ENCODE assay signal across 12 cellular contexts in the genomic region with DNA sequence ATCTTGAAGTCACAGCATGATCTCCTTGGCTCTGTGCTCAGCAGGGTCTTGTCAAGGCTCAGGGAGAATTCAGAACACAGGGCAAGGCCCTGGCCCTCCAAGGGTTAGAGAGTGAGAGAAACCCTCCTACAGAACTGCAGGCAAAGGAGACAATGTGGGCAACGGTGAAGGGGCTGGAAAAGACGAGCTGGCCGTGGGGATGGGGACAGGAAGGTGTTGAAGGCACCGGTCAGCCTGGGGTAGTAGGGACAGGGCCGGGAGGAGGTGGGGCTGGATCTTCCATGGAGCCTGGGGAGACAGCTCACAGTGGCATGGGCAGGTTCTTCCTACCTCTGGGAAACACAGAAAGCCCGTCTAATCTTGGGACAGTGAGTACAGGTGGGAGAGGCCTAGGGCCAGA.
DNase-seq lines count a peak whose midpoint lies in the region; ATAC-seq and TF ChIP-seq lines count a peak whose summit lies in the region.
"Had no signal": no experiment of that assay in that cellular context is flagged by ENCODE, and none has a peak within 500 bp of the region (broad histone marks: within the 10 kb centered on the region; RNA-seq: fewer than 3 reads in every experiment).

No MANE protein-coding gene starts in this region.

- no peak for TF ChIP-seq CTCF in C4-2B (conservative IDR thresholded peaks at IDR 0.05)

- peak overlapping the region; percentile 26 for H3K27ac ChIP-seq in C4-2B
- peak overlapping the region; percentile 98 for H3K27ac ChIP-seq in rectal smooth muscle tissue (ENCODE audit: low read depth, low read length)

- ATAC-seq in left ventricle myocardium superior (peak; percentile 3), HG03025 (IDR thresholded peaks at IDR 0.05; ENCODE audit: low FRiP score, unreplicated experiment) (no peak)
- ATAC-seq in activated CD4-positive, alpha-beta T cell treated with anti-CD3 and anti-CD28 coated beads for 36 hours = no peak
- ATAC-seq: activated T-cell treated with anti-CD3 and anti-CD28 coated beads, Interleukin-2, amount 50 U/mL, for 4 hours; K562 had no signal

- no peak overlapping the region for H3K27ac Mint-ChIP-seq in activated CD4-positive, alpha-beta T cell treated with anti-CD3 and anti-CD28 coated beads for 36 hours

- H3K36me3 Mint-ChIP-seq in activated CD4-positive, alpha-beta T cell treated with anti-CD3 and anti-CD28 coated beads for 36 hours (ENCODE audit: low read depth) = peaks cover 30% of the 10 kb centered on the region

- POLR2A ChIA-PET in activated CD4-positive, alpha-beta T cell treated with anti-CD3 and anti-CD28 coated beads for 36 hours (lab: Charles Lee) = no interaction called here

- H3K27me3 ChIP-seq in adipocyte (replicated peaks; ENCODE audit: control insufficient read depth, insufficient read depth, low read length) (no peaks in the 10 kb centered on the region), rectal smooth muscle tissue (ENCODE audit: control insufficient read depth, insufficient read depth, low read length) (no peaks in the 10 kb centered on the region)

- intact Hi-C loops in left ventricle myocardium superior (cut with micrococcal nuclease) = no loop called here
- intact Hi-C loops in activated CD4-positive, alpha-beta T cell treated with anti-CD3 and anti-CD28 coated beads for 36 hours (cut with DNase I, micrococcal nuclease) = no loop called here

- H3K36me3 ChIP-seq in adipocyte (ENCODE audit: control insufficient read depth, insufficient read depth, low read length, severe bottlenecking) = peaks cover 46% of the 10 kb centered on the region
- H3K36me3 ChIP-seq in rectal smooth muscle tissue (ENCODE audit: control insufficient read depth, insufficient read depth, low read length) = peaks cover 16% of the 10 kb centered on the region

- H3K4me3 Mint-ChIP-seq in activated CD4-positive, alpha-beta T cell treated with anti-CD3 and anti-CD28 coated beads for 36 hours = no peak overlapping the region
- H3K4me3 Mint-ChIP-seq: activated T-cell treated with anti-CD3 and anti-CD28 coated beads, Interleukin-2, amount 50 U/mL, for 4 hours had no signal

- no peaks in the 10 kb centered on the region for H3K27me3 Mint-ChIP-seq in activated CD4-positive, alpha-beta T cell treated with anti-CD3 and anti-CD28 coated beads for 36 hours

- CTCF ChIA-PET in activated CD4-positive, alpha-beta T cell treated with anti-CD3 and anti-CD28 coated beads for 36 hours (lab: Charles Lee) = no interaction called here

- H3K4me1 Mint-ChIP-seq in activated CD4-positive, alpha-beta T cell treated with anti-CD3 and anti-CD28 coated beads for 36 hours = no peaks in the 10 kb centered on the region

- peaks cover 35% of the 10 kb centered on the region for H3K4me1 ChIP-seq in adipocyte (ENCODE audit: control insufficient read depth, insufficient read depth, low read length)
- peaks cover 79% of the 10 kb centered on the region for H3K4me1 ChIP-seq in rectal smooth muscle tissue (ENCODE audit: control insufficient read depth, insufficient read depth, low read length)

- no peaks in the 10 kb centered on the region for H3K9me3 Mint-ChIP-seq in activated CD4-positive, alpha-beta T cell treated with anti-CD3 and anti-CD28 coated beads for 36 hours (ENCODE audit: low read depth)
- H3K9me3 Mint-ChIP-seq: activated T-cell treated with anti-CD3 and anti-CD28 coated beads, Interleukin-2, amount 50 U/mL, for 4 hours had no signal

- no peaks in the 10 kb centered on the region for H3K9me3 ChIP-seq in adipocyte (ENCODE audit: control insufficient read depth, low read length)

- H3K9ac ChIP-seq in adipocyte (ENCODE audit: low read length) (peak overlapping the region; percentile 17), rectal smooth muscle tissue (ENCODE audit: low read length) (no peak overlapping the region)

- DNase-seq in adipocyte (ENCODE audit: low read depth) (no peak), left ventricle myocardium superior (no peak), cortex of kidney (lab: John Stamatoyannopoulos, UW) (no peak), H4 (ENCODE audit: low spot score) (no peak)
- no peak for DNase-seq in activated CD4-positive, alpha-beta T cell treated with anti-CD3 and anti-CD28 coated beads for 36 hours
- DNase-seq: activated T-cell treated with anti-CD3 and anti-CD28 coated beads, Interleukin-2, amount 50 U/mL, for 4 hours; GOT3; NCI-H2029 treated with DMSO at 0.1 percent for 48 hours had no signal

- H3K4me3 ChIP-seq in adipocyte (ENCODE audit: low read length) (no peak overlapping the region), rectal smooth muscle tissue (ENCODE audit: low read length) (no peak overlapping the region)
- H3K4me3 ChIP-seq: K562 had no signal
